1 cellular context compared by ENCODE assay signal in genomic region chr6:90778419-90779203, GRCh38.
TF ChIP-seq lines count a peak whose summit lies in the region.

No MANE protein-coding gene starts in this region.

TF ChIP-seq in HepG2, 621 proteins besides CTCF, POLR2A, EP300 and RAD21 (continued from another document):
- TF ChIP-seq MAFF (IDR thresholded peaks at IDR 0.05; ENCODE audit: low read depth, low read length) (peak; percentile 83), ZNF878 (CRISPR knock-in tag; IDR thresholded peaks at IDR 0.05) (no peak)
